Comparison of ENCODE assay signal across 1 cellular context in the genomic region with DNA sequence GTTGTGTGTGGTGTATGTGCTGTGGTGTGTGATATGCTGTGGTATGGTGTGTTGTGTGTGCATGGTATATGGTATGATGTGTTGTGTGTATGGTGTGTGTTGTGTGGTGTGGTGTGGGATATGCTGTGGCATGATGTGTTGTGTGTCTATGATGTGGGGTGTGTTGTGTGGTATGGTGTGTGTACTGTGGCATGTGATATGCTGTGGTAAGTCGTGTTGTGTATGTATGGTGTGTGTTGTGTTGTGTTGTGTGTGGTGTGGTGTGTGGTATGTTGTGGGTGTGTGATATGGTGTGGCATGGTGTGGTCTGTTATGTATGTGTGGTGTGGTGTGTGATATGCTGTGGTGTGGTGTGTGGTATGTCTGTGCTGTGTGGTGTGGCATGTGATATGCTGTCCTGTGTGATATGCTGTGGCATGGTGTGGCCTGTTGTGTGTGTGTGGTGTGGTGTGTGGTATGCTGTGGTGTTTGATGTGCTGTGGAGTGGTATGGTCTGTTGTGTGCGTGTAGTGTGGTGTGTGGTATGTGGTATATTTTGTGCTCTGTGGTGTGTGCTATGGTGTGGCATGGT.
TF ChIP-seq lines count a peak whose summit lies in the region.

No MANE protein-coding gene starts in this region.

TF ChIP-seq in HepG2, 621 proteins besides CTCF, POLR2A, EP300 and RAD21 (continued from another document):
- TF ChIP-seq, protein P1, sequence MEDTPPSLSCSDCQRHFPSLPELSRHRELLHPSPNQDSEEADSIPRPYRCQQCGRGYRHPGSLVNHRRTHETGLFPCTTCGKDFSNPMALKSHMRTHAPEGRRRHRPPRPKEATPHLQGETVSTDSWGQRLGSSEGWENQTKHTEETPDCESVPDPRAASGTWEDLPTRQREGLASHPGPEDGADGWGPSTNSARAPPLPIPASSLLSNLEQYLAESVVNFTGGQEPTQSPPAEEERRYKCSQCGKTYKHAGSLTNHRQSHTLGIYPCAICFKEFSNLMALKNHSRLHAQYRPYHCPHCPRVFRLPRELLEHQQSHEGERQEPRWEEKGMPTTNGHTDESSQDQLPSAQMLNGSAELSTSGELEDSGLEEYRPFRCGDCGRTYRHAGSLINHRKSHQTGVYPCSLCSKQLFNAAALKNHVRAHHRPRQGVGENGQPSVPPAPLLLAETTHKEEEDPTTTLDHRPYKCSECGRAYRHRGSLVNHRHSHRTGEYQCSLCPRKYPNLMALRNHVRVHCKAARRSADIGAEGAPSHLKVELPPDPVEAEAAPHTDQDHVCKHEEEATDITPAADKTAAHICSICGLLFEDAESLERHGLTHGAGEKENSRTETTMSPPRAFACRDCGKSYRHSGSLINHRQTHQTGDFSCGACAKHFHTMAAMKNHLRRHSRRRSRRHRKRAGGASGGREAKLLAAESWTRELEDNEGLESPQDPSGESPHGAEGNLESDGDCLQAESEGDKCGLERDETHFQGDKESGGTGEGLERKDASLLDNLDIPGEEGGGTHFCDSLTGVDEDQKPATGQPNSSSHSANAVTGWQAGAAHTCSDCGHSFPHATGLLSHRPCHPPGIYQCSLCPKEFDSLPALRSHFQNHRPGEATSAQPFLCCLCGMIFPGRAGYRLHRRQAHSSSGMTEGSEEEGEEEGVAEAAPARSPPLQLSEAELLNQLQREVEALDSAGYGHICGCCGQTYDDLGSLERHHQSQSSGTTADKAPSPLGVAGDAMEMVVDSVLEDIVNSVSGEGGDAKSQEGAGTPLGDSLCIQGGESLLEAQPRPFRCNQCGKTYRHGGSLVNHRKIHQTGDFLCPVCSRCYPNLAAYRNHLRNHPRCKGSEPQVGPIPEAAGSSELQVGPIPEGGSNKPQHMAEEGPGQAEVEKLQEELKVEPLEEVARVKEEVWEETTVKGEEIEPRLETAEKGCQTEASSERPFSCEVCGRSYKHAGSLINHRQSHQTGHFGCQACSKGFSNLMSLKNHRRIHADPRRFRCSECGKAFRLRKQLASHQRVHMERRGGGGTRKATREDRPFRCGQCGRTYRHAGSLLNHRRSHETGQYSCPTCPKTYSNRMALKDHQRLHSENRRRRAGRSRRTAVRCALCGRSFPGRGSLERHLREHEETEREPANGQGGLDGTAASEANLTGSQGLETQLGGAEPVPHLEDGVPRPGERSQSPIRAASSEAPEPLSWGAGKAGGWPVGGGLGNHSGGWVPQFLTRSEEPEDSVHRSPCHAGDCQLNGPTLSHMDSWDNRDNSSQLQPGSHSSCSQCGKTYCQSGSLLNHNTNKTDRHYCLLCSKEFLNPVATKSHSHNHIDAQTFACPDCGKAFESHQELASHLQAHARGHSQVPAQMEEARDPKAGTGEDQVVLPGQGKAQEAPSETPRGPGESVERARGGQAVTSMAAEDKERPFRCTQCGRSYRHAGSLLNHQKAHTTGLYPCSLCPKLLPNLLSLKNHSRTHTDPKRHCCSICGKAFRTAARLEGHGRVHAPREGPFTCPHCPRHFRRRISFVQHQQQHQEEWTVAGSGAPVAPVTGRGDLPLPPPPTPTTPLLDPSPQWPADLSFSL (CRISPR knock-in tag; IDR thresholded peaks at IDR 0.05) = peak; percentile 38; the same call in 1 of the 2 replicates
